ENCODE assay signal across 9 cellular contexts in genomic region chr1:172167801-172168596, GRCh38.
DNase-seq lines count a peak whose midpoint lies in the region; ATAC-seq lines count a peak whose summit lies in the region.
"Had no signal": no experiment of that assay in that cellular context is flagged by ENCODE, and none has a peak within 500 bp of the region (broad histone marks: within the 10 kb centered on the region; RNA-seq: fewer than 3 reads in every experiment).

No MANE protein-coding gene starts in this region.

- no CpG with 5 or more reads among the region's 4 CpGs for whole genome bisulfite sequencing in mesendoderm (ENCODE audit: extremely low coverage, insufficient coverage, low lambda C conversion rate)

- H3K27me3 ChIP-seq in duodenal mucosa (ENCODE audit: control insufficient read depth in 1 of 2, insufficient read depth in 2 of 2, low read length in 2 of 2) = no peaks in the 10 kb centered on the region
- no peaks in the 10 kb centered on the region for H3K27me3 ChIP-seq in mesendoderm (ENCODE audit: insufficient read depth, low read length, poor library complexity)

- H3K4ac ChIP-seq in mesendoderm (ENCODE audit: low read depth, low read length) = no peak overlapping the region

- no peaks in the 10 kb centered on the region for H3K79me1 ChIP-seq in mesendoderm (ENCODE audit: low read length)

- no peaks in the 10 kb centered on the region for H3K36me3 Mint-ChIP-seq in activated T-helper 2 cell treated with anti-CD3 and anti-CD28 coated beads, Interferon-gamma antibody, Interleukin-2, Interleukin-4, amounts not matched to agents 10 μg/mL and 5 μg/mL and 100 μg/mL, durations not matched to agents 14 hours and 24 hours and 36 hours (ENCODE audit: low read depth)
- peaks cover 2% of the 10 kb centered on the region for H3K36me3 Mint-ChIP-seq in activated T-cell treated with anti-CD3 and anti-CD28 coated beads, Interleukin-2, amount 50 U/mL, for 4 hours (ENCODE audit: insufficient read depth)
- H3K36me3 Mint-ChIP-seq in activated T-cell treated with anti-CD3 and anti-CD28 coated beads, Interleukin-2, amount 50 U/mL, for 24 hours (ENCODE audit: low read depth) = no peaks in the 10 kb centered on the region

- H3K9ac ChIP-seq in duodenal mucosa (ENCODE audit: low read depth in 1 of 2, low read length in 2 of 2) (no peak overlapping the region), mesendoderm (ENCODE audit: low read length) (no peak overlapping the region)

- DNase-seq in Daoy (ENCODE audit: low read depth) = peak; percentile 55
- peak; percentile 65 for DNase-seq in NCI-H226
- DNase-seq in mucosa of gallbladder (ENCODE audit: low spot score) = peak; percentile 15
- DNase-seq in mesendoderm = no peak
- no peak for DNase-seq in activated T-helper 2 cell treated with anti-CD3 and anti-CD28 coated beads, Interferon-gamma antibody, Interleukin-2, Interleukin-4, amounts not matched to agents 10 μg/mL and 5 μg/mL and 100 μg/mL, durations not matched to agents 14 hours and 24 hours and 36 hours (ENCODE audit: low spot score)
- DNase-seq in activated T-cell treated with anti-CD3 and anti-CD28 coated beads, Interleukin-2, amount 50 U/mL, for 4 hours = no peak
- no peak for DNase-seq in activated T-cell treated with anti-CD3 and anti-CD28 coated beads, Interleukin-2, amount 50 U/mL, for 24 hours
- DNase-seq: cortex of kidney had no signal

- H4K8ac ChIP-seq in mesendoderm (ENCODE audit: low read depth, low read length) = no peak overlapping the region

- H2BK5ac ChIP-seq in mesendoderm (ENCODE audit: low read length) = no peak overlapping the region

- no peak overlapping the region for H4K5ac ChIP-seq in mesendoderm (ENCODE audit: low read length)

- H3K36me3 ChIP-seq in duodenal mucosa (ENCODE audit: control insufficient read depth in 1 of 2, insufficient read depth in 2 of 2, low read length in 2 of 2) (no peaks in the 10 kb centered on the region), mesendoderm (ENCODE audit: control insufficient read depth, insufficient read depth, low read length) (no peaks in the 10 kb centered on the region)

- no peak overlapping the region for H3K27ac ChIP-seq in duodenal mucosa (ENCODE audit: low read depth, low read length)
- no peak overlapping the region for H3K27ac ChIP-seq in mesendoderm (ENCODE audit: low read depth, low read length)

- no peaks in the 10 kb centered on the region for H3K79me2 ChIP-seq in mesendoderm (ENCODE audit: control insufficient read depth, insufficient read depth, low read length)

- H3K18ac ChIP-seq in mesendoderm (ENCODE audit: low read length) = no peak overlapping the region

- H2BK15ac ChIP-seq in mesendoderm (replicated peaks; ENCODE audit: low read depth) = no peak overlapping the region

- no peak for ATAC-seq in activated T-cell treated with anti-CD3 and anti-CD28 coated beads, Interleukin-2, amount 50 U/mL, for 4 hours

- no peak overlapping the region for H3K56ac ChIP-seq in mesendoderm (ENCODE audit: low read length)

- H3K4me1 Mint-ChIP-seq in activated T-helper 2 cell treated with anti-CD3 and anti-CD28 coated beads, Interferon-gamma antibody, Interleukin-2, Interleukin-4, amounts not matched to agents 10 μg/mL and 5 μg/mL and 100 μg/mL, durations not matched to agents 14 hours and 24 hours and 36 hours (ENCODE audit: low read depth) = peaks cover 6% of the 10 kb centered on the region
- no peaks in the 10 kb centered on the region for H3K4me1 Mint-ChIP-seq in activated T-cell treated with anti-CD3 and anti-CD28 coated beads, Interleukin-2, amount 50 U/mL, for 4 hours (ENCODE audit: low read depth)
- H3K4me1 Mint-ChIP-seq in activated T-cell treated with anti-CD3 and anti-CD28 coated beads, Interleukin-2, amount 50 U/mL, for 24 hours (ENCODE audit: low read depth) = peaks cover 6% of the 10 kb centered on the region

- H3K4me3 Mint-ChIP-seq in activated T-helper 2 cell treated with anti-CD3 and anti-CD28 coated beads, Interferon-gamma antibody, Interleukin-2, Interleukin-4, amounts not matched to agents 10 μg/mL and 5 μg/mL and 100 μg/mL, durations not matched to agents 14 hours and 24 hours and 36 hours (ENCODE audit: low read depth) = no peak overlapping the region
- H3K4me3 Mint-ChIP-seq in activated T-cell treated with anti-CD3 and anti-CD28 coated beads, Interleukin-2, amount 50 U/mL, for 4 hours = no peak overlapping the region
- no peak overlapping the region for H3K4me3 Mint-ChIP-seq in activated T-cell treated with anti-CD3 and anti-CD28 coated beads, Interleukin-2, amount 50 U/mL, for 24 hours

- no peak overlapping the region for H2BK120ac ChIP-seq in mesendoderm (ENCODE audit: low read depth, low read length)

- intact Hi-C loops in activated T-helper 2 cell treated with anti-CD3 and anti-CD28 coated beads, Interferon-gamma antibody, Interleukin-2, Interleukin-4, amounts not matched to agents 10 μg/mL and 5 μg/mL and 100 μg/mL, durations not matched to agents 14 hours and 24 hours and 36 hours (cut with micrococcal nuclease) = no loop called here

- H3K23ac ChIP-seq in mesendoderm (ENCODE audit: low read length) = no peak overlapping the region

- peaks cover 1% of the 10 kb centered on the region for H3K27me3 Mint-ChIP-seq in activated T-helper 2 cell treated with anti-CD3 and anti-CD28 coated beads, Interferon-gamma antibody, Interleukin-2, Interleukin-4, amounts not matched to agents 10 μg/mL and 5 μg/mL and 100 μg/mL, durations not matched to agents 14 hours and 24 hours and 36 hours (ENCODE audit: low read depth)
- H3K27me3 Mint-ChIP-seq in activated T-cell treated with anti-CD3 and anti-CD28 coated beads, Interleukin-2, amount 50 U/mL, for 4 hours (ENCODE audit: low read depth) = no peaks in the 10 kb centered on the region
- H3K27me3 Mint-ChIP-seq in activated T-cell treated with anti-CD3 and anti-CD28 coated beads, Interleukin-2, amount 50 U/mL, for 24 hours = no peaks in the 10 kb centered on the region

- H3K9me3 ChIP-seq in duodenal mucosa (ENCODE audit: control insufficient read depth in 1 of 2, low read length in 2 of 2) = no peaks in the 10 kb centered on the region

- H3K4me2 ChIP-seq in mesendoderm (ENCODE audit: low read length) = no peak overlapping the region

- no peaks in the 10 kb centered on the region for H3K9me3 Mint-ChIP-seq in activated T-helper 2 cell treated with anti-CD3 and anti-CD28 coated beads, Interferon-gamma antibody, Interleukin-2, Interleukin-4, amounts not matched to agents 10 μg/mL and 5 μg/mL and 100 μg/mL, durations not matched to agents 14 hours and 24 hours and 36 hours
- no peaks in the 10 kb centered on the region for H3K9me3 Mint-ChIP-seq in activated T-cell treated with anti-CD3 and anti-CD28 coated beads, Interleukin-2, amount 50 U/mL, for 4 hours
- H3K9me3 Mint-ChIP-seq in activated T-cell treated with anti-CD3 and anti-CD28 coated beads, Interleukin-2, amount 50 U/mL, for 24 hours = no peaks in the 10 kb centered on the region

- no peak overlapping the region for H3K27ac Mint-ChIP-seq in activated T-helper 2 cell treated with anti-CD3 and anti-CD28 coated beads, Interferon-gamma antibody, Interleukin-2, Interleukin-4, amounts not matched to agents 10 μg/mL and 5 μg/mL and 100 μg/mL, durations not matched to agents 14 hours and 24 hours and 36 hours
- no peak overlapping the region for H3K27ac Mint-ChIP-seq in activated T-cell treated with anti-CD3 and anti-CD28 coated beads, Interleukin-2, amount 50 U/mL, for 24 hours

- no peak overlapping the region for H2AK5ac ChIP-seq in mesendoderm (ENCODE audit: low read length)

- H3K4me1 ChIP-seq in duodenal mucosa (ENCODE audit: control insufficient read depth in 1 of 2, insufficient read depth in 2 of 2, low read length in 2 of 2) (peaks cover 7 to 8% of the 10 kb centered on the region in 2 donors), mesendoderm (ENCODE audit: control insufficient read depth, low read depth, low read length) (no peaks in the 10 kb centered on the region)

- H3K4me3 ChIP-seq in duodenal mucosa (ENCODE audit: low read depth in 1 of 2, low read length in 2 of 2) (peak overlapping the region; percentile 8 to 33), mesendoderm (ENCODE audit: low read length) (no peak overlapping the region)

Comparison
In these comparisons a context has a peak if more than half of its experiments do, and no peak if none do; other contexts are left out.
1. DNase-seq: peak in Daoy (single experiment), NCI-H226 (single experiment) and mucosa of gallbladder (single experiment); none in mesendoderm (single experiment), activated T-helper 2 cell treated with anti-CD3 and anti-CD28 coated beads, Interferon-gamma antibody, Interleukin-2, Interleukin-4, amounts not matched to agents 10 μg/mL and 5 μg/mL and 100 μg/mL, durations not matched to agents 14 hours and 24 hours and 36 hours (single experiment), activated T-cell treated with anti-CD3 and anti-CD28 coated beads, Interleukin-2, amount 50 U/mL, for 4 hours (single experiment) and activated T-cell treated with anti-CD3 and anti-CD28 coated beads, Interleukin-2, amount 50 U/mL, for 24 hours (single experiment).